ENCODE assay signal across 37 cellular contexts in the genomic region with DNA sequence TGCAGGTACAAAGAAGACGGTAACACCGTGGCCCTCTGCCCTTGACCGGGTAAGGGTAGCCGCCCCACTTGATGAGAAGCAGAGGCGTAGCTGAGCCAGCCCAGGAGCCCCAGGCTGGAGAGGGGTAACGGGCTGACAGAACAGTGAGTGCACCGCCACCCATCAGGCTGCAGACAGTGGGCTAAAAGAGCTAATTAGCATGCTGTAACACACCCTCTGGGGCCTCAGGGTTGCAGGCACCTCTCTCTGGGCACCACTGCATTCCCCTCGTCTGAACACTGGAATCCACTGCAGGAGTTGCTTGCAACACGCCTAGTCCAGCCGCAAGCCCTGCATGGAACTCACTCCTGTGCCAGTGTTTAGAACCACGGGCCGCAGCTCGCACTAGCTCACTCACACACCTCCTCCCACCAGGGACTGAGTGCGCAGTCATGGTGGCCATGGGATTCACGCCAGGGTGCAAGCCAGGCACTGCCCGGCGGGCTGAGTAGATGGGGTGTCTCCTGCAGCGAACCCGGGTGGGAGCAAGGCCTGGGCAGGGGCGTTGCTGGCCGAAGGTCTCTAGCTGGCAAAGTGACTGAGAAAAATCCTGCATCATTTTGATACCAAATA. TPM values are rescaled to one million over a fixed set of nuclear protein-coding genes. Genes with fewer than 3 reads are reported as not detected.
"Had no signal": no experiment of that assay in that cellular context is flagged by ENCODE, and none has a peak within 500 bp of the region (broad histone marks: within the 10 kb centered on the region; RNA-seq: fewer than 3 reads in every experiment).

No MANE protein-coding gene starts in this region.

- H3K27ac ChIP-seq: brain microvascular endothelial cell, PC-9, RWPE1, WERI-Rb-1 had no signal

- H3K4me3 Mint-ChIP-seq: activated CD4-positive, alpha-beta memory T cell treated with anti-CD3 and anti-CD28 coated beads, Interleukin-2, amount 10 ng/mL, durations not matched to agents 7 days and 5 days; activated CD8-positive, alpha-beta memory T cell treated with anti-CD3 and anti-CD28 coated beads, Interleukin-2, amount 10 ng/mL, durations not matched to agents 7 days and 5 days; activated naive CD4-positive, alpha-beta T cell treated with anti-CD3 and anti-CD28 coated beads, Interleukin-2, amount 10 ng/mL, durations not matched to agents 7 days and 5 days; activated naive CD8-positive, alpha-beta T cell; activated naive CD8-positive, alpha-beta T cell treated with anti-CD3 and anti-CD28 coated beads, Interleukin-2, amount 50 U/mL, for 24 hours; activated T-helper 17 cell treated with anti-CD3 and anti-CD28 coated beads, Interleukin-2, amount 50 U/mL, for 72 hours had no signal

- DNase-seq: activated CD4-positive, alpha-beta memory T cell treated with anti-CD3 and anti-CD28 coated beads, Interleukin-2, amount 10 ng/mL, durations not matched to agents 7 days and 5 days; activated CD4-positive, alpha-beta T cell treated with anti-CD3 and anti-CD28 coated beads for 1 hour; activated CD4-positive, alpha-beta T cell treated with anti-CD3 and anti-CD28 coated beads for 48 hours; activated CD4-positive, CD25-positive, alpha-beta regulatory T cell; activated CD8-positive, alpha-beta memory T cell treated with anti-CD3 and anti-CD28 coated beads for 24 hours; activated CD8-positive, alpha-beta memory T cell treated with anti-CD3 and anti-CD28 coated beads, Interleukin-2, amount 10 ng/mL, durations not matched to agents 7 days and 5 days; activated CD8-positive, alpha-beta memory T cell treated with anti-CD3 and anti-CD28 coated beads, Interleukin-2, amount 50 U/mL, for 48 hours; activated gamma-delta T cell treated with Interleukin-2 at 50 U/mL for 16 hours; activated naive CD4-positive, alpha-beta T cell treated with anti-CD3 and anti-CD28 coated beads, Interleukin-2, amount 10 ng/mL, durations not matched to agents 7 days and 5 days; activated naive CD8-positive, alpha-beta T cell treated with anti-CD3 and anti-CD28 coated beads, Interleukin-2, amount 50 U/mL, for 24 hours; activated T-cell treated with anti-CD3 and anti-CD28 coated beads, Interleukin-2, amount 50 U/mL, for 48 hours; anterior cingulate cortex; brain microvascular endothelial cell; central memory CD4-positive, alpha-beta T cell; Kasumi-1; KG1; MG63; NCI-H1048; NCI-H1105 treated with DMSO at 0.1 percent for 48 hours; NCI-H1436; NCI-H1694; NCI-H1930; NCI-H510A; NCI-H526; NCI-H748 treated with DMSO at 0.1 percent for 48 hours; NK-92 treated with Interleukin-12 subunit alpha and Interleukin-12 subunit beta, amount 100 ng/mL, for 24 hours; PC-9; Right ventricle myocardium superior; SW 1271; T1000; WERI-Rb-1 had no signal

- H3K27me3 Mint-ChIP-seq: activated CD4-positive, alpha-beta memory T cell treated with anti-CD3 and anti-CD28 coated beads, Interleukin-2, amount 10 ng/mL, durations not matched to agents 7 days and 5 days; activated CD8-positive, alpha-beta memory T cell treated with anti-CD3 and anti-CD28 coated beads, Interleukin-2, amount 10 ng/mL, durations not matched to agents 7 days and 5 days; activated naive CD4-positive, alpha-beta T cell treated with anti-CD3 and anti-CD28 coated beads, Interleukin-2, amount 10 ng/mL, durations not matched to agents 7 days and 5 days; activated naive CD8-positive, alpha-beta T cell; activated naive CD8-positive, alpha-beta T cell treated with anti-CD3 and anti-CD28 coated beads, Interleukin-2, amount 50 U/mL, for 24 hours; activated T-helper 17 cell treated with anti-CD3 and anti-CD28 coated beads, Interleukin-2, amount 50 U/mL, for 72 hours had no signal

- H3K27me3 ChIP-seq: brain microvascular endothelial cell, MG63 had no signal

- H3K36me3 ChIP-seq: brain microvascular endothelial cell, MG63, WERI-Rb-1 had no signal

- H3K9me3 ChIP-seq: MG63 had no signal

- ATAC-seq: activated CD8-positive, alpha-beta memory T cell treated with anti-CD3 and anti-CD28 coated beads, Interleukin-2, amount 10 ng/mL, durations not matched to agents 7 days and 5 days; activated naive CD8-positive, alpha-beta T cell treated with anti-CD3 and anti-CD28 coated beads, Interleukin-2, amount 50 U/mL, for 24 hours; activated T-helper 17 cell treated with anti-CD3 and anti-CD28 coated beads, Interleukin-2, amount 50 U/mL, for 72 hours had no signal

- H3K4me1 Mint-ChIP-seq: activated CD4-positive, alpha-beta memory T cell treated with anti-CD3 and anti-CD28 coated beads, Interleukin-2, amount 10 ng/mL, durations not matched to agents 7 days and 5 days; activated CD8-positive, alpha-beta memory T cell treated with anti-CD3 and anti-CD28 coated beads, Interleukin-2, amount 10 ng/mL, durations not matched to agents 7 days and 5 days; activated naive CD4-positive, alpha-beta T cell treated with anti-CD3 and anti-CD28 coated beads, Interleukin-2, amount 10 ng/mL, durations not matched to agents 7 days and 5 days; activated naive CD8-positive, alpha-beta T cell treated with anti-CD3 and anti-CD28 coated beads, Interleukin-2, amount 50 U/mL, for 24 hours; activated T-helper 17 cell treated with anti-CD3 and anti-CD28 coated beads, Interleukin-2, amount 50 U/mL, for 72 hours had no signal

- H3K36me3 Mint-ChIP-seq: activated CD8-positive, alpha-beta memory T cell treated with anti-CD3 and anti-CD28 coated beads, Interleukin-2, amount 10 ng/mL, durations not matched to agents 7 days and 5 days; activated naive CD4-positive, alpha-beta T cell treated with anti-CD3 and anti-CD28 coated beads, Interleukin-2, amount 10 ng/mL, durations not matched to agents 7 days and 5 days; activated naive CD8-positive, alpha-beta T cell had no signal

- H3K27ac Mint-ChIP-seq: activated CD4-positive, alpha-beta memory T cell treated with anti-CD3 and anti-CD28 coated beads, Interleukin-2, amount 10 ng/mL, durations not matched to agents 7 days and 5 days; activated CD8-positive, alpha-beta memory T cell treated with anti-CD3 and anti-CD28 coated beads, Interleukin-2, amount 10 ng/mL, durations not matched to agents 7 days and 5 days; activated naive CD4-positive, alpha-beta T cell treated with anti-CD3 and anti-CD28 coated beads, Interleukin-2, amount 10 ng/mL, durations not matched to agents 7 days and 5 days; activated naive CD8-positive, alpha-beta T cell; activated naive CD8-positive, alpha-beta T cell treated with anti-CD3 and anti-CD28 coated beads, Interleukin-2, amount 50 U/mL, for 24 hours; activated T-helper 17 cell treated with anti-CD3 and anti-CD28 coated beads, Interleukin-2, amount 50 U/mL, for 72 hours had no signal

- H3K4me3 ChIP-seq: MG63, PC-9 had no signal

RNA-seq across cellular contexts. Expression of a gene that starts 36.1 kb away (rescaled TPM):
- total RNA-seq: activated CD4-positive, alpha-beta memory T cell treated with anti-CD3 and anti-CD28 coated beads, Interleukin-2, amount 10 ng/mL, durations not matched to agents 7 days and 5 days; activated CD8-positive, alpha-beta memory T cell treated with anti-CD3 and anti-CD28 coated beads, Interleukin-2, amount 10 ng/mL, durations not matched to agents 7 days and 5 days; activated T-helper 17 cell treated with anti-CD3 and anti-CD28 coated beads, Interleukin-2, amount 50 U/mL, for 72 hours; OCI-LY7; PC-9; T-helper 1 cell treated with Interleukin-12 subunit alpha and Interleukin-12 subunit beta and Interleukin-4 antibody, amounts not matched to agents 30 ng/mL and 1 ng/mL, for 36 hours; T-helper 2 cell treated with Interferon-gamma antibody and Interleukin-4, amounts not matched to agents 100 ng/mL and 5 ng/mL, for 36 hours had no signal
